ENCODE assay signal across 9 cellular contexts in the genomic region with DNA sequence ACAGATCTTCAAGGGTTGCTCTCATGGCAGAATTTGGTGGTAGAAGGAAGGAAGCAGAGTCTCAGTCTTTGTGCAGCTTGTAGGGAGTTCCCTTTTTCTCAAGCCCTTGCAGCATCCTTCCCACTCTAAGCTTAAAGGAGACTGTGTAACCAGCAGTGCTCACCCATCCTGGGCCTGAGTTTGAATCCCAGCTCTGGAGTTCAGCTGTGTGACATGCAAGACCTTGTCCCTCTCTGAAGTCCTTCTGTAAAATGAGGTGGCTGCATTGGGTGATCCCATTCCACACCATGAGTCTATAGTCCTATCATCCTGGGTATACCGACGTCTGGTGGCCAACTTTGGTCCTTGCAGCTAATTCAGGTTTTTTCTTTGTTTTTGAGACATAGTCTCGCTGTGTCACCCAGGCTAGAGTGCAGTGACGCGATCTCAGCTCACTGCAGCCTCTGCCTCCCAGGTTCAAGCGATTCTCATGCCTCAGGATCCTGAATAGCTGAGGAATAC. TPM values are rescaled to one million over a fixed set of nuclear protein-coding genes. Genes with fewer than 3 reads are reported as not detected.
A peak's percentile ranks its signal among the peaks of the same experiment; 100 is the strongest.
DNase-seq lines count a peak whose midpoint lies in the region; ATAC-seq and TF ChIP-seq lines count a peak whose summit lies in the region.
"Had no signal": no experiment of that assay in that cellular context is flagged by ENCODE, and none has a peak within 500 bp of the region (broad histone marks: within the 10 kb centered on the region; RNA-seq: fewer than 3 reads in every experiment).

No MANE protein-coding gene starts in this region.

- TF ChIP-seq CTCF in AG09309 (IDR thresholded peaks at IDR 0.05; ENCODE audit: control insufficient read depth, insufficient read depth, low read depth, low read length, missing control alignments) (peak; percentile 29), GM20000 (IDR thresholded peaks at IDR 0.05; ENCODE audit: extremely low read depth, missing control alignments) (peak; percentile 55), epithelial cell of esophagus (IDR thresholded peaks at IDR 0.05; ENCODE audit: insufficient read depth, low read depth, low read length, missing control alignments) (peak; percentile 41)

- no peak overlapping the region for H3K4me3 ChIP-seq in AG09309 (ENCODE audit: control insufficient read depth, low read depth, low read length)
- H3K4me3 ChIP-seq in epithelial cell of esophagus (ENCODE audit: low read length) = no peak overlapping the region
- H3K4me3 ChIP-seq: HAP-1 had no signal

- no peak for ATAC-seq in GM21529 (IDR thresholded peaks at IDR 0.05; ENCODE audit: unreplicated experiment)
- ATAC-seq in GM18511 (IDR thresholded peaks at IDR 0.05; ENCODE audit: unreplicated experiment) = no peak
- ATAC-seq in sciatic nerve = no peak

- DNase-seq in AG09309 (ENCODE audit: low read depth) = no peak
- no peak for DNase-seq in GM20000 (ENCODE audit: low spot score)
- peak; percentile 68 for DNase-seq in SKM-1 treated with dmso at 0.1 percent for 144 hours (lab: John Stamatoyannopoulos, UW; ENCODE audit: unreplicated experiment)
- DNase-seq in epithelial cell of esophagus (ENCODE audit: low read depth) = peak; percentile 33
- DNase-seq in pons (ENCODE audit: low spot score) = peak; percentile 64
- no peak for DNase-seq in sciatic nerve (ENCODE audit: low spot score)

- intact Hi-C loops in sciatic nerve (cut with DNase I) = no loop called here

RNA-seq across cellular contexts. Expression of a gene that starts 9.8 kb away (rescaled TPM):
- total RNA-seq in sciatic nerve = 3.2 TPM

RNA-seq across cellular contexts. Expression of a gene that starts 17.3 kb away (rescaled TPM):
- total RNA-seq in sciatic nerve = not detected

RNA-seq across cellular contexts. Expression of a gene that starts 19.9 kb away (rescaled TPM):
- not detected for total RNA-seq in sciatic nerve

RNA-seq across cellular contexts. Expression of a gene that starts 35.2 kb away (rescaled TPM):
- total RNA-seq in sciatic nerve = 8.9 TPM

RNA-seq across cellular contexts. Expression of a gene that starts 38.9 kb away (rescaled TPM):
- total RNA-seq in sciatic nerve = 2.4 TPM

Comparison
In these comparisons a context has a peak if more than half of its experiments do, and no peak if none do; other contexts are left out.
1. DNase-seq: peak in SKM-1 treated with dmso at 0.1 percent for 144 hours (single experiment), epithelial cell of esophagus (single experiment) and pons (single experiment); none in AG09309 (single experiment), GM20000 (single experiment) and sciatic nerve (single experiment).
2. Peak in every context shown above with its lines, with median percentiles within 50 percentile points of each other: CTCF ChIP-seq.